ENCODE assay signal across 9 cellular contexts in the genomic region with DNA sequence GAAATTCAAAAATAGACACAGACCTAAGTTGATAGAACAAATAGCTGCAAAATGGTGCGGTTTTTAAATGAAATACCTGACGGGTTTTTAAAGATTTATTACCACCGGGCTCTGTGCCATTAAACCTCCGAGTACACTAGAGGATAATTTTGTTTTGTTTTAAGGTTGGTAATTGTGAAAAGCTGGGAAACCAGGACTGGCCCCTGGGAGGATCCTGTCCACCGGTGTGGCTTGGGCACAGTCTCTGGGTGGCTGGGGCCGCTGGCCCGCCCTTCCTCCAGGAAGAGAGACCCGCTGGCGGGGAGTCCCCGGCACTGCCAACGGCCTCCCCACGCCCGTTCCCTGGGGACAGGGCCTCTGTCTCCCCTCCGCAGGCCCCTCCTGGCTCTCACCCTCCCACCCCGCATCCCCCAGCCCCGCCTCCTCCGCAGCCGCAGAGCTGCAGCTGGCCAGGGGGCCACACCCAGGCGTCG. TPM values are rescaled to one million over a fixed set of nuclear protein-coding genes. Genes with fewer than 3 reads are reported as not detected.
DNase-seq lines count a peak whose midpoint lies in the region; ATAC-seq and TF ChIP-seq lines count a peak whose summit lies in the region.
"Had no signal": no experiment of that assay in that cellular context is flagged by ENCODE, and none has a peak within 500 bp of the region (broad histone marks: within the 10 kb centered on the region; RNA-seq: fewer than 3 reads in every experiment).

No MANE protein-coding gene starts in this region.

- no peaks in the 10 kb centered on the region for H3K9me3 ChIP-seq in BLaER1

- no peaks in the 10 kb centered on the region for H3K9me3 Mint-ChIP-seq in activated CD8-positive, alpha-beta T cell treated with anti-CD3 and anti-CD28 coated beads for 36 hours
- no peaks in the 10 kb centered on the region for H3K9me3 Mint-ChIP-seq in stimulated activated naive B cell treated with anti-CD40 and anti-IgM and Interleukin-4, amounts not matched to agents 10 μg/mL and 1 μg/mL and 100 μg/mL, for 72 hours

- H3K27ac Mint-ChIP-seq in activated CD8-positive, alpha-beta T cell treated with anti-CD3 and anti-CD28 coated beads for 36 hours, result no peak overlapping the region
- no peak overlapping the region for H3K27ac Mint-ChIP-seq in stimulated activated naive B cell treated with anti-CD40 and anti-IgM and Interleukin-4, amounts not matched to agents 10 μg/mL and 1 μg/mL and 100 μg/mL, for 72 hours

- peaks cover 12% of the 10 kb centered on the region for H3K4me1 Mint-ChIP-seq in activated CD8-positive, alpha-beta T cell treated with anti-CD3 and anti-CD28 coated beads for 36 hours (ENCODE audit: low read depth)
- H3K4me1 Mint-ChIP-seq in stimulated activated naive B cell treated with anti-CD40 and anti-IgM and Interleukin-4, amounts not matched to agents 10 μg/mL and 1 μg/mL and 100 μg/mL, for 72 hours, result peaks cover 20 to 35% of the 10 kb centered on the region in 2 donors

- peak overlapping the region; percentile 68 for H3K4me3 Mint-ChIP-seq in activated CD8-positive, alpha-beta T cell treated with anti-CD3 and anti-CD28 coated beads for 36 hours
- H3K4me3 Mint-ChIP-seq in stimulated activated naive B cell treated with anti-CD40 and anti-IgM and Interleukin-4, amounts not matched to agents 10 μg/mL and 1 μg/mL and 100 μg/mL, for 72 hours, result peak overlapping the region; percentile 89 to 91

- POLR2A ChIA-PET in activated CD8-positive, alpha-beta T cell treated with anti-CD3 and anti-CD28 coated beads for 36 hours (lab: Charles Lee), result interaction anchor here (1.0 kb wide), 1 partner anchor 866 kb away, joined by 4 read pairs; no protein-coding TSS in a partner anchor

- ATAC-seq in activated CD8-positive, alpha-beta T cell treated with anti-CD3 and anti-CD28 coated beads for 36 hours, result peak; percentile 45
- ATAC-seq in stimulated activated naive B cell treated with anti-CD40 and anti-IgM and Interleukin-4, amounts not matched to agents 10 μg/mL and 1 μg/mL and 100 μg/mL, for 72 hours (replicated peaks), result peak; percentile 65 to 70
- no peak for ATAC-seq in HG02870 (IDR thresholded peaks at IDR 0.05; ENCODE audit: unreplicated experiment)

- no peaks in the 10 kb centered on the region for H3K27me3 ChIP-seq in BLaER1

- H3K27ac ChIP-seq in BLaER1, result no peak overlapping the region

- peaks cover 76% of the 10 kb centered on the region for H3K4me1 ChIP-seq in BLaER1

- no peaks in the 10 kb centered on the region for H3K36me3 Mint-ChIP-seq in activated CD8-positive, alpha-beta T cell treated with anti-CD3 and anti-CD28 coated beads for 36 hours (ENCODE audit: low read depth)
- H3K36me3 Mint-ChIP-seq in stimulated activated naive B cell treated with anti-CD40 and anti-IgM and Interleukin-4, amounts not matched to agents 10 μg/mL and 1 μg/mL and 100 μg/mL, for 72 hours, result no peaks in the 10 kb centered on the region

- no peak for TF ChIP-seq CTCF in activated CD8-positive, alpha-beta T cell treated with anti-CD3 and anti-CD28 coated beads for 36 hours (IDR thresholded peaks at IDR 0.05)

- H4K20me1 ChIP-seq in BLaER1, result no peaks in the 10 kb centered on the region

- intact Hi-C loops in activated CD8-positive, alpha-beta T cell treated with anti-CD3 and anti-CD28 coated beads for 36 hours (cut with micrococcal nuclease), result no loop called here

- H3K27me3 Mint-ChIP-seq in activated CD8-positive, alpha-beta T cell treated with anti-CD3 and anti-CD28 coated beads for 36 hours, result peaks cover 26% of the 10 kb centered on the region
- peaks cover 60 to 71% of the 10 kb centered on the region in 2 donors for H3K27me3 Mint-ChIP-seq in stimulated activated naive B cell treated with anti-CD40 and anti-IgM and Interleukin-4, amounts not matched to agents 10 μg/mL and 1 μg/mL and 100 μg/mL, for 72 hours

- peak overlapping the region; percentile 78 for H3K4me2 ChIP-seq in BLaER1

- CTCF ChIA-PET in activated CD8-positive, alpha-beta T cell treated with anti-CD3 and anti-CD28 coated beads for 36 hours (lab: Charles Lee), result interaction anchor here (1.3 to 10.4 kb wide), 7 partner anchors 10 to 51 kb away, joined by 3 to 123 read pairs (median 6); partner anchors contain the start of gene KCNJ5

- H3K4me3 ChIP-seq in BLaER1, result peak overlapping the region; percentile 65

- peak; percentile 41 for DNase-seq in GM19238 (ENCODE audit: insufficient read length, low spot score)
- peak; percentile 30 for DNase-seq in HT-29 (ENCODE audit: low spot score)
- no peak for DNase-seq in activated CD8-positive, alpha-beta T cell treated with anti-CD3 and anti-CD28 coated beads for 36 hours
- DNase-seq in hepatic stellate cell (ENCODE audit: low spot score), result peak; percentile 56
- peak; percentile 38 for DNase-seq in stimulated activated naive B cell treated with anti-CD40 and anti-IgM and Interleukin-4, amounts not matched to agents 10 μg/mL and 1 μg/mL and 100 μg/mL, for 72 hours
- DNase-seq in activated CD4-positive, alpha-beta T cell treated with anti-CD3 and anti-CD28 coated beads, Interleukin-2, amount 50 U/mL, for 4 hours, result no peak

- H3K36me3 ChIP-seq in BLaER1, result no peaks in the 10 kb centered on the region

- no peak overlapping the region for H3K9ac ChIP-seq in BLaER1

RNA-seq across cellular contexts. Expression of gene KCNJ5, which starts 13.8 kb away (rescaled TPM):
- total RNA-seq in HT-29 (2014; rRNA removed; shearing (Covaris generic)), result not detected in 2 replicates
- total RNA-seq in activated CD8-positive, alpha-beta T cell treated with anti-CD3 and anti-CD28 coated beads for 36 hours, result not detected
- total RNA-seq: pulmonary artery endothelial cell had no signal

RNA-seq across cellular contexts. Expression of gene TP53AIP1, which starts 37.8 kb away (rescaled TPM):
- 0.20 and 0.86 TPM in 2 replicates for total RNA-seq in HT-29 (2014; rRNA removed; shearing (Covaris generic))
- not detected for total RNA-seq in activated CD8-positive, alpha-beta T cell treated with anti-CD3 and anti-CD28 coated beads for 36 hours
- total RNA-seq: pulmonary artery endothelial cell had no signal

RNA-seq across cellular contexts. Expression of gene KCNJ1, which starts 37.8 kb away (rescaled TPM):
- total RNA-seq in HT-29 (2014; rRNA removed; shearing (Covaris generic)), result not detected in 2 replicates
- not detected for total RNA-seq in activated CD8-positive, alpha-beta T cell treated with anti-CD3 and anti-CD28 coated beads for 36 hours
- total RNA-seq: pulmonary artery endothelial cell had no signal

Comparison
In these comparisons a context has a peak if more than half of its experiments do, and no peak if none do; other contexts are left out.
1. DNase-seq: peak in GM19238 (single experiment), HT-29 (single experiment), hepatic stellate cell (single experiment) and stimulated activated naive B cell treated with anti-CD40 and anti-IgM and Interleukin-4, amounts not matched to agents 10 μg/mL and 1 μg/mL and 100 μg/mL, for 72 hours (single experiment); none in activated CD8-positive, alpha-beta T cell treated with anti-CD3 and anti-CD28 coated beads for 36 hours (single experiment) and activated CD4-positive, alpha-beta T cell treated with anti-CD3 and anti-CD28 coated beads, Interleukin-2, amount 50 U/mL, for 4 hours (0 of 2).